28 cellular contexts compared by ENCODE assay signal in genomic region chr6:69846312-69846711, GRCh38. TPM values are rescaled to one million over a fixed set of nuclear protein-coding genes. Genes with fewer than 3 reads are reported as not detected.
"Had no signal": no experiment of that assay in that cellular context is flagged by ENCODE, and none has a peak within 500 bp of the region (broad histone marks: within the 10 kb centered on the region; RNA-seq: fewer than 3 reads in every experiment).

No MANE protein-coding gene starts in this region.

- FAIRE-seq: urothelium cell line had no signal

- H3K4me3 ChIP-seq: stomach, suprapubic skin, testis, thoracic aorta, thyroid gland, tibial artery, tibial nerve, transverse colon, upper lobe of left lung, upper lobe of right lung, uterus, vagina had no signal

- H3K4me1 ChIP-seq: stomach, suprapubic skin, testis, thyroid gland, tibial nerve, upper lobe of left lung, upper lobe of right lung, uterus, vagina had no signal

- H3K27ac ChIP-seq: stomach, suprapubic skin, testis, thoracic aorta, thyroid gland, tibial artery, tibial nerve, transverse colon, upper lobe of left lung, upper lobe of right lung, uterus, vagina had no signal

- ATAC-seq: stimulated activated effector memory CD8-positive, alpha-beta T cell treated with anti-CD3 and anti-CD28 coated beads, Interleukin-12 subunit alpha, Interleukin-12 subunit beta, amount 100 ng/mL, for 72 hours; stimulated activated memory B cell treated with anti-CD40 and anti-IgM and Interleukin-4, amounts not matched to agents 10 μg/mL and 1 μg/mL and 100 μg/mL, for 72 hours; stimulated activated naive B cell treated with anti-CD40 and anti-IgM and Interleukin-4, amounts not matched to agents 10 μg/mL and 1 μg/mL and 100 μg/mL, for 72 hours; stimulated activated naive CD8-positive, alpha-beta T cell treated with anti-CD3 and anti-CD28 coated beads, Interleukin-15, amount 100 ng/mL, for 72 hours; stimulated activated naive CD8-positive, alpha-beta T cell treated with anti-CD3 and anti-CD28 coated beads, Interleukin-15, Interleukin-2, amounts not matched to agents 100 U/mL and 50 U/mL, for 24 hours; upper lobe of right lung had no signal

- H3K9me3 ChIP-seq: stomach, suprapubic skin, testis, thoracic aorta, thyroid gland, tibial artery, tibial nerve, transverse colon, upper lobe of left lung, upper lobe of right lung, uterus, vagina had no signal

- DNase-seq: stimulated activated CD4-positive, alpha-beta T cell treated with anti-CD3 and anti-CD28 coated beads, Interleukin-2, amount 100 ng/mL, for 48 hours; stimulated activated CD4-positive, alpha-beta T cell treated with anti-CD3 and anti-CD28 coated beads, Interleukin-4, amount 100 ng/mL, for 1 hour; stimulated activated CD4-positive, alpha-beta T cell treated with anti-CD3 and anti-CD28 coated beads, Interleukin-4, amount 100 ng/mL, for 24 hours; stimulated activated CD4-positive, alpha-beta T cell treated with anti-CD3 and anti-CD28 coated beads, Interleukin-4, amount 100 ng/mL, for 4 hours; stimulated activated CD8-positive, alpha-beta memory T cell treated with anti-CD3 and anti-CD28 coated beads, Interleukin-4, amount 100 ng/mL, for 48 hours; stimulated activated naive B cell treated with anti-CD40 and anti-IgM and Interleukin-4, amounts not matched to agents 10 μg/mL and 1 μg/mL and 100 μg/mL, for 72 hours; stimulated activated naive CD4-positive, alpha-beta T cell; stimulated activated naive CD4-positive, alpha-beta T cell treated with Interleukin-2 at 50 U/mL for 16 hours; stimulated activated naive CD8-positive, alpha-beta T cell treated with anti-CD3 and anti-CD28 coated beads, Interleukin-15, amount 100 ng/mL, for 72 hours; stimulated activated naive CD8-positive, alpha-beta T cell treated with anti-CD3 and anti-CD28 coated beads, Interleukin-15, Interleukin-2, amounts not matched to agents 100 U/mL and 50 U/mL, for 24 hours; stomach; substantia nigra; testis; thyroid gland; tibial artery; transverse colon; trophoblast cell; upper lobe of left lung; upper lobe of right lung; uterus had no signal

- H3K36me3 ChIP-seq: stomach, suprapubic skin, thoracic aorta, thyroid gland, tibial artery, tibial nerve, transverse colon, upper lobe of left lung, upper lobe of right lung, uterus, vagina had no signal

- H3K27me3 ChIP-seq: stomach, testis, thyroid gland, tibial artery, tibial nerve, upper lobe of left lung, upper lobe of right lung, uterus, vagina had no signal

RNA-seq across cellular contexts. Expression of gene COL19A1, which starts 20.0 kb away (rescaled TPM):
- total RNA-seq: subcutaneous adipose tissue, thyroid gland, upper lobe of right lung had no signal
